ENCODE assay signal across 8 cellular contexts in the genomic region with DNA sequence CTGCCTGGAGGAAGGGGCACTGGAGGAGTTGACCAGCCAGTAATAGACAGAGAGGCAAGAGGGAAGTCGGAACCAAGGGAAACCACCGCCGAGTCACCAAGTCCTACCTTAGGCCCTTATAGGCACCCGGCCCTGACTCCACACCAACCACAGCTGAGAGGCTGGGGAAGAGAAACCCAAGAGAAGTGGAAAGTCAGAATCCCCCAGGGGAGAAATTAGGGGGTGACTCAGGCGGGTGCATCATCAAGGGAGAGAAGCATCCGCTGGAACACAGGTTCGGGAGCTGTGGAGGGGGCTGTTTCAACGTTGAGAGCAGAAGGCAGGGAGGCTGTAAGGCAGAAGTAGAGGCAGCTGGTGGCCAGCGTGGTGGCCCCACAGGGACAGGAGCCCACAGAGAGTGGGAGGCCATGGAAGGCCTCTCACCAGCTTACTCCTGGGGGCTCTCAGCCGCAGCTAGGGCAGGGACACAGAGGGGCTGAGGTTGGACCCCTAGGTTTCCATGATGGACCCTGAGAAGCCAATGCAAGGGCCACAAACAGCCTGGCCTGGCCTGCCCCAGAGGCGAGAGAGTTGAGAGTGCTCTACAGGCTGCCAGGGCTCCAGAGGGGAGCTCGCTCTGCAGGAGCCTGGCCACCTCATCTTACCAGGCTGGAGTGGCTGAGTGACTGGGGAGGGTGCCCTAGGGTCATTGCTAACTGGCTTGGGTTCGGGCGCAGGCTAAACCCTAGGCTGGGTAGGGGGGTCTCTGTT. TPM values are rescaled to one million over a fixed set of nuclear protein-coding genes. Genes with fewer than 3 reads are reported as not detected.
DNase-seq lines count a peak whose midpoint lies in the region; TF ChIP-seq lines count a peak whose summit lies in the region.

No MANE protein-coding gene starts in this region.

- H3K18ac ChIP-seq in H9 (ENCODE audit: insufficient read length, low read depth, low read length) = no peak overlapping the region

- WGBS in H9 (ENCODE audit: extremely low coverage, insufficient read length, low lambda C conversion rate) = no CpG with 5 or more reads among the region's 14 CpGs
- WGBS in spleen, 5 donors = 60 to 73% (median 60%) methylated on average over 11 to 14 of the region's 14 CpGs

- no peak overlapping the region for H3K56ac ChIP-seq in H9 (ENCODE audit: insufficient read length, low read depth, low read length)

- peak overlapping the region; percentile 62 to 91 for H3K4me3 Mint-ChIP-seq in H9

- CTCF ChIA-PET in RWPE1 (lab: Yijun Ruan, JAX) = interaction anchor here (1.0 to 3.1 kb wide), 2 partner anchors 9 kb away, joined by 3 to 17 read pairs; no protein-coding TSS in a partner anchor

- peaks cover 18 to 41% of the 10 kb centered on the region in 2 experiments for H3K4me1 Mint-ChIP-seq in H9

- H3K9ac ChIP-seq in H9 (ENCODE audit: extremely low read depth, insufficient read length, low read length) = no peak overlapping the region
- no peak overlapping the region for H3K9ac ChIP-seq in fibroblast of lung (ENCODE audit: insufficient read depth, low read length)

- H2BK12ac ChIP-seq in H9 (ENCODE audit: insufficient read length, low read depth, low read length) = no peak overlapping the region

- no peak overlapping the region for H2BK20ac ChIP-seq in H9 (ENCODE audit: low read depth, low read length, poor library complexity, severe bottlenecking)

- POLR2A ChIA-PET in RWPE1 (lab: Yijun Ruan, JAX; ENCODE audit: low non-redundant PET) = interaction anchor here (0.6 to 1.0 kb wide), 2 partner anchors 14 to 20 kb away, joined by 3 to 4 read pairs; no protein-coding TSS in a partner anchor

- H3K4me1 ChIP-seq in H9 (ENCODE audit: insufficient read depth, low read length) (no peaks in the 10 kb centered on the region; the same call in 1 of the 2 replicates), fibroblast of lung (ENCODE audit: control insufficient read depth, extremely low read depth, insufficient read depth, low read length) (peaks cover 15% of the 10 kb centered on the region), spleen (peaks cover 28 to 77% (median 61%) of the 10 kb centered on the region in 6 donors)

- peaks cover 4 to 5% of the 10 kb centered on the region in 2 experiments; a peak in 4 of 5 replicates for H3K9me3 Mint-ChIP-seq in H9

- H3K14ac ChIP-seq in H9 (ENCODE audit: insufficient read depth, low read length) = no peak overlapping the region

- DNase-seq in NCI-H510A treated with DMSO at 0.1 percent for 48 hours (lab: John Stamatoyannopoulos, UW) (peak; percentile 25), NCI-H510A (lab: John Stamatoyannopoulos, UW) (no peak), H9 (no peak), RWPE1 (ENCODE audit: low spot score) (no peak), fibroblast of lung (ENCODE audit: low read depth in 2 of 2) (no peak), spleen (no peak), NCI-H1417 (lab: John Stamatoyannopoulos, UW) (no peak), NCI-H1105 treated with DMSO at 0.1 percent for 48 hours (lab: John Stamatoyannopoulos, UW) (no peak)

- intact Hi-C loops in spleen (cut with DNase I; ENCODE audit: low total_unique reads) = no loop called here

- peaks cover 13% of the 10 kb centered on the region for H3K79me1 ChIP-seq in H9 (ENCODE audit: insufficient read depth, low read depth, low read length, poor library complexity, severe bottlenecking)

- no peak overlapping the region for H2BK120ac ChIP-seq in H9 (ENCODE audit: low read depth, low read length, poor library complexity, severe bottlenecking)

- H3K9me3 ChIP-seq in H9 (ENCODE audit: control insufficient read depth, low read depth, low read length) (no peaks in the 10 kb centered on the region), fibroblast of lung (ENCODE audit: control insufficient read depth, insufficient read depth, low read depth, low read length) (no peaks in the 10 kb centered on the region), spleen (no peaks in the 10 kb centered on the region)

- peaks cover 4% of the 10 kb centered on the region for H4K20me1 ChIP-seq in H9 (ENCODE audit: control insufficient read depth, insufficient read depth, insufficient read length)
- H4K20me1 ChIP-seq in fibroblast of lung (ENCODE audit: control insufficient read depth, extremely low read depth, insufficient read depth, low read length) = no peaks in the 10 kb centered on the region

- no peak overlapping the region for H3T11ph ChIP-seq in H9 (ENCODE audit: low read length)

- H3K27me3 Mint-ChIP-seq in H9 (ENCODE audit: low read depth) = peaks cover 35% of the 10 kb centered on the region

- H3K27me3 ChIP-seq in H9 (ENCODE audit: insufficient read depth, low read length) (peaks cover 7% of the 10 kb centered on the region; the same call in 1 of the 2 replicates), fibroblast of lung (ENCODE audit: control insufficient read depth, insufficient read depth, low read length) (no peaks in the 10 kb centered on the region), spleen (replicated peaks in 1 of 7) (peaks cover 0 to 17% (median 8%) of the 10 kb centered on the region in 7 donors)

- no peak overlapping the region for H3K23ac ChIP-seq in H9 (ENCODE audit: insufficient read length, low read depth, low read length)

- H3K27ac Mint-ChIP-seq in H9 = peak overlapping the region in 2 of 3 experiments; percentile 28 to 44; a peak in 3 of 7 replicates

- H2BK5ac ChIP-seq in H9 (ENCODE audit: insufficient read length, low read length) = no peak overlapping the region

- no peak overlapping the region for H4K5ac ChIP-seq in H9 (ENCODE audit: insufficient read length, low read depth, low read length)

- H4K8ac ChIP-seq in H9 (replicated peaks; ENCODE audit: insufficient read length, low read depth, low read length) = no peak overlapping the region

- no peak overlapping the region for H2BK15ac ChIP-seq in H9 (ENCODE audit: low read depth, low read length)

- no peak overlapping the region for H2AK5ac ChIP-seq in H9 (ENCODE audit: insufficient read length, low read length)

- H3K79me2 ChIP-seq in H9 (ENCODE audit: insufficient read depth, low read length) = peaks cover 10% of the 10 kb centered on the region; the same call in 1 of the 2 replicates
- H3K79me2 ChIP-seq in fibroblast of lung (ENCODE audit: control insufficient read depth, insufficient read depth, low read length) = peaks cover 27% of the 10 kb centered on the region

- H3K27ac ChIP-seq in H9 (ENCODE audit: insufficient read length, low read depth, low read length) (no peak overlapping the region), RWPE1 (peak overlapping the region; percentile 100), fibroblast of lung (ENCODE audit: insufficient read depth, low read length) (peak overlapping the region; percentile 87), spleen (peak overlapping the region in 7 of 8 donors; percentile 19 to 89 (median 85))

- peaks cover 1 to 8% (median 4%) of the 10 kb centered on the region in 3 experiments; a peak in 5 of 7 replicates for H3K36me3 Mint-ChIP-seq in H9 (ENCODE audit: insufficient read depth in 1 of 3, low read depth in 3 of 3)

- no peak overlapping the region for H4K91ac ChIP-seq in H9 (ENCODE audit: insufficient read length, low read depth, low read length)

- TF ChIP-seq CTCF in H9 (conservative IDR thresholded peaks at IDR 0.05) (no peak), RWPE1 (conservative IDR thresholded peaks at IDR 0.05; ENCODE audit: low read depth) (no peak), fibroblast of lung (conservative IDR thresholded peaks at IDR 0.05 in 1 of 2, IDR thresholded peaks at IDR 0.05 in 1 of 2; ENCODE audit: low read depth in 1 of 2, low read length in 2 of 2) (no peak), spleen (IDR thresholded peaks at IDR 0.05 in 8 of 11, conservative IDR thresholded peaks at IDR 0.05 in 3 of 11) (no peak)

- peaks cover 14% of the 10 kb centered on the region for H3K23me2 ChIP-seq in H9 (ENCODE audit: insufficient read length, low read depth, low read length, poor library complexity, severe bottlenecking)

- no peak overlapping the region for H3K4ac ChIP-seq in H9 (ENCODE audit: low read depth, low read length)

- no peaks in the 10 kb centered on the region for H3K36me3 ChIP-seq in fibroblast of lung (ENCODE audit: control insufficient read depth, insufficient read depth, low read length)
- H3K36me3 ChIP-seq in spleen = peaks cover 0 to 24% (median under 1%) of the 10 kb centered on the region in 6 donors

- H3K4me2 ChIP-seq in H9 (ENCODE audit: insufficient read depth, insufficient read length, low read length) (no peak overlapping the region), fibroblast of lung (ENCODE audit: extremely low read depth, insufficient read depth, low read length) (peak overlapping the region; percentile 34)

- TF ChIP-seq POLR2A in spleen (IDR thresholded peaks at IDR 0.05) = no peak

- H2AFZ ChIP-seq in H9 (ENCODE audit: low read length) = no peak overlapping the region
- H2AFZ ChIP-seq in fibroblast of lung (ENCODE audit: low read length) = no peak overlapping the region

- H3K4me3 ChIP-seq in fibroblast of lung (replicated peaks in 1 of 4; ENCODE audit: control extremely low read depth in 1 of 4, insufficient read depth in 1 of 4, low read depth in 3 of 4, low read length in 4 of 4) (no peak overlapping the region), spleen (peak overlapping the region in 4 of 8 donors; percentile 95 to 100 (median 98))

RNA-seq across cellular contexts. Expression of a gene that starts 1.4 kb away (rescaled TPM):
- total RNA-seq in H9 (2021) (21.9 and 22.2 TPM in 2 replicates), fibroblast of lung (10.6 and 11.0 TPM in 2 replicates), spleen (10 to 100 TPM in 1 of 7 donors, 1 to 10 TPM in 6; 8.0 to 11.3 (median 9.5) TPM)
- polyA plus RNA-seq in fibroblast of lung (4.2 and 5.0 TPM in 2 replicates), spleen (10 to 100 TPM in 2 of 3 donors, 1 to 10 TPM in 1; 8.6 to 14.2 (median 11.1) TPM)
- polyA plus RNA-seq in fibroblast of lung (2012) = 8.9 and 11.7 TPM in 2 replicates
- polyA minus RNA-seq in fibroblast of lung (ENCODE audit: low replicate concordance) = 3.9 and 5.7 TPM in 2 replicates

RNA-seq across cellular contexts. Expression of a gene that starts 5.0 kb away (rescaled TPM):
- total RNA-seq in H9 (2021) (517 and 546 TPM in 2 replicates), fibroblast of lung (69.9 and 136 TPM in 2 replicates), spleen (10 to 100 TPM in 4 of 7 donors, 1 to 10 TPM in 3; 8.0 to 22.6 (median 10.8) TPM)
- polyA plus RNA-seq in fibroblast of lung (57.2 and 65.2 TPM in 2 replicates), spleen (10 to 100 TPM; 14.3 to 28.4 (median 20.6) TPM)
- polyA plus RNA-seq in fibroblast of lung (2012) = 191 and 207 TPM in 2 replicates
- 46.1 and 82.3 TPM in 2 replicates for polyA minus RNA-seq in fibroblast of lung (ENCODE audit: low replicate concordance)

RNA-seq across cellular contexts. Expression of a gene that starts 34.9 kb away (rescaled TPM):
- total RNA-seq in H9 (2021) = 38.0 and 40.9 TPM in 2 replicates
- 25.8 and 28.8 TPM in 2 replicates for total RNA-seq in fibroblast of lung
- 14.3 and 14.9 TPM in 2 replicates for polyA plus RNA-seq in fibroblast of lung
- polyA plus RNA-seq in fibroblast of lung (2012) = 14.6 and 15.8 TPM in 2 replicates
- polyA minus RNA-seq in fibroblast of lung (ENCODE audit: low replicate concordance) = 7.4 and 12.3 TPM in 2 replicates
- total RNA-seq in spleen = 10 to 100 TPM; 29.2 to 42.5 (median 32.5) TPM
- 10 to 100 TPM in 1 of 3 donors, 1 to 10 TPM in 2; 9.3 to 16.0 (median 9.9) TPM for polyA plus RNA-seq in spleen

RNA-seq across cellular contexts. Expression of a gene that starts 35.2 kb away (rescaled TPM):
- total RNA-seq in H9 (2021) (43.2 and 45.5 TPM in 2 replicates), fibroblast of lung (26.4 and 32.1 TPM in 2 replicates), spleen (10 to 100 TPM; 15.2 to 26.0 (median 20.4) TPM)
- polyA plus RNA-seq in fibroblast of lung (19.4 and 25.5 TPM in 2 replicates), spleen (10 to 100 TPM; 34.1 to 39.5 (median 38.9) TPM)
- 33.6 and 41.6 TPM in 2 replicates for polyA plus RNA-seq in fibroblast of lung (2012)
- 0.75 and 2.0 TPM in 2 replicates for polyA minus RNA-seq in fibroblast of lung (ENCODE audit: low replicate concordance)
